21 cellular contexts compared by ENCODE assay signal in genomic region chr2:149877913-149878312, GRCh38.
DNase-seq lines count a peak whose midpoint lies in the region; ATAC-seq and TF ChIP-seq lines count a peak whose summit lies in the region.
"Had no signal": no experiment of that assay in that cellular context is flagged by ENCODE, and none has a peak within 500 bp of the region (broad histone marks: within the 10 kb centered on the region; RNA-seq: fewer than 3 reads in every experiment).

No MANE protein-coding gene starts in this region.

- no peaks in the 10 kb centered on the region for H3K36me3 Mint-ChIP-seq in activated naive CD4-positive, alpha-beta T cell treated with anti-CD3 and anti-CD28 coated beads, Interleukin-2, amount 50 U/mL, for 72 hours
- H3K36me3 Mint-ChIP-seq: CD8-positive, alpha-beta T cell had no signal

- H3K9me3 Mint-ChIP-seq in activated naive CD4-positive, alpha-beta T cell treated with anti-CD3 and anti-CD28 coated beads, Interleukin-2, amount 50 U/mL, for 72 hours = peaks cover 0 to 7% of the 10 kb centered on the region in 2 donors

- no peaks in the 10 kb centered on the region for H3K79me2 ChIP-seq in mammary epithelial cell (ENCODE audit: insufficient read depth, low read length)

- POLR2A ChIA-PET in IMR-90 (lab: Charles Lee; ENCODE audit: unreplicated experiment) = no interaction called here

- H3K4me1 ChIP-seq in IMR-90 (ENCODE audit: control insufficient read depth, insufficient read depth, low read length) (no peaks in the 10 kb centered on the region; the same call in 1 of the 2 replicates), mammary epithelial cell (ENCODE audit: insufficient read depth, low read length) (peaks cover 7% of the 10 kb centered on the region)
- H3K4me1 ChIP-seq: breast epithelium, tibial nerve had no signal

- peak overlapping the region; percentile 58 for H3K14ac ChIP-seq in IMR-90 (replicated peaks; ENCODE audit: low read depth, low read length)

- ATAC-seq in IMR-90 (ENCODE audit: low read depth) (no peak), GM21576 (IDR thresholded peaks at IDR 0.05; ENCODE audit: unreplicated experiment) (no peak), GM18909 (IDR thresholded peaks at IDR 0.05; ENCODE audit: poor library complexity, unreplicated experiment) (no peak)
- no peak for ATAC-seq in activated naive CD4-positive, alpha-beta T cell treated with anti-CD3 and anti-CD28 coated beads, Interleukin-2, amount 50 U/mL, for 72 hours
- ATAC-seq: CD8-positive, alpha-beta T cell had no signal

- no peak overlapping the region for H4K91ac ChIP-seq in IMR-90 (ENCODE audit: insufficient read depth, low read depth, low read length)

- 0 out of 3 replicates have a peak overlapping the region, but pooled peaks have one; percentile 6 for H2BK15ac ChIP-seq in IMR-90 (ENCODE audit: low read depth, low read length)

- H3K4ac ChIP-seq in IMR-90 (ENCODE audit: low read depth, low read length) = no peak overlapping the region

- H2BK5ac ChIP-seq in IMR-90 (ENCODE audit: low read depth, low read length, poor library complexity, severe bottlenecking) = no peak overlapping the region

- no peak for TF ChIP-seq POLR2A in IMR-90 (IDR thresholded peaks at IDR 0.05; ENCODE audit: low read depth, low read length)

- no peak overlapping the region for H2AK5ac ChIP-seq in IMR-90 (ENCODE audit: low read depth, low read length)

- H2AFZ ChIP-seq in IMR-90 (replicated peaks; ENCODE audit: low read length, poor library complexity) (peak overlapping the region; percentile 43), mammary epithelial cell (ENCODE audit: low read depth, low read length) (peak overlapping the region; percentile 23)

- H3K9me3 ChIP-seq in IMR-90 (ENCODE audit: control insufficient read depth, insufficient read depth, low read length) = no peaks in the 10 kb centered on the region
- no peaks in the 10 kb centered on the region for H3K9me3 ChIP-seq in mammary epithelial cell (replicated peaks; ENCODE audit: insufficient read depth, low read length)
- H3K9me3 ChIP-seq: breast epithelium, tibial nerve had no signal

- no peaks in the 10 kb centered on the region for H3K79me1 ChIP-seq in IMR-90 (ENCODE audit: low read depth in 1 of 2, low read length in 2 of 2)

- H4K20me1 ChIP-seq in IMR-90 (ENCODE audit: insufficient read depth, low read length) = no peaks in the 10 kb centered on the region
- no peaks in the 10 kb centered on the region for H4K20me1 ChIP-seq in mammary epithelial cell (ENCODE audit: insufficient read depth, low read length)

- H2BK120ac ChIP-seq in IMR-90 (ENCODE audit: low read depth, low read length) = no peak overlapping the region; the same call in 1 of the 2 replicates

- H3K27ac ChIP-seq in IMR-90 (ENCODE audit: insufficient read depth, low read length) (no peak overlapping the region), mammary epithelial cell (ENCODE audit: insufficient read depth, low read depth, low read length) (no peak overlapping the region)
- H3K27ac ChIP-seq: skin epidermis, tibial nerve had no signal

- no peaks in the 10 kb centered on the region for H3K27me3 ChIP-seq in IMR-90 (ENCODE audit: control insufficient read depth, insufficient read depth, low read length)
- H3K27me3 ChIP-seq in mammary epithelial cell (ENCODE audit: insufficient read depth, low read length) = no peaks in the 10 kb centered on the region
- H3K27me3 ChIP-seq: breast epithelium, tibial nerve had no signal

- H2AK9ac ChIP-seq in IMR-90 (replicated peaks; ENCODE audit: low read depth, low read length, poor library complexity) = no peak overlapping the region

- H3K56ac ChIP-seq in IMR-90 (ENCODE audit: extremely low read depth, insufficient read depth, low read length) = no peak overlapping the region

- peak overlapping the region; percentile 9; the same call in 1 of the 2 replicates for H3K18ac ChIP-seq in IMR-90 (ENCODE audit: low read depth, low read length)

- DNase-seq in A172 (ENCODE audit: low spot score) (peak; percentile 28), IMR-90 (peak; percentile 41), mammary epithelial cell (peak; percentile 72), kidney glomerular epithelial cell (lab: John Stamatoyannopoulos, UW) (peak; percentile 51), SK-N-DZ (ENCODE audit: low spot score) (no peak)
- DNase-seq in activated naive CD4-positive, alpha-beta T cell treated with anti-CD3 and anti-CD28 coated beads, Interleukin-2, amount 50 U/mL, for 72 hours (ENCODE audit: low spot score in 2 of 2) = no peak
- DNase-seq: ACHN; activated CD4-positive, alpha-beta T cell treated with anti-CD3 and anti-CD28 coated beads for 4 hours; activated naive CD4-positive, alpha-beta T cell treated with anti-CD3 and anti-CD28 coated beads for 36 hours; CD8-positive, alpha-beta T cell; GDM1; H7; NCI-H2171; nucleus accumbens; SIG-M5 had no signal

- BruUV-seq in IMR-90 (replicated peaks; lab: Mats Ljungman, UMichigan) (no TSS peak), mammary epithelial cell (replicated peaks; lab: Mats Ljungman, UMichigan) (no TSS peak)

- no peak overlapping the region for H4K8ac ChIP-seq in IMR-90 (ENCODE audit: low read depth in 2 of 2, low read length in 2 of 2)

- CTCF ChIA-PET in IMR-90 (lab: Yijun Ruan, JAX) = no interaction called here
- CTCF ChIA-PET in mammary epithelial cell (lab: Charles Lee; ENCODE audit: low non-redundant PET) = no interaction called here

- dilution Hi-C loops in IMR-90 (cut with HindIII; ENCODE audit: low sequenced_read_pairs, unreplicated experiment) (no loop called here), mammary epithelial cell (cut with HindIII; ENCODE audit: low sequenced_read_pairs) (no loop called here)

- no peak overlapping the region for H4K5ac ChIP-seq in IMR-90 (ENCODE audit: low read depth, low read length)

- H3K9ac ChIP-seq in IMR-90 (ENCODE audit: low read depth, low read length) (no peak overlapping the region), mammary epithelial cell (ENCODE audit: insufficient read depth, low read length) (no peak overlapping the region)

- no peak overlapping the region for H2BK20ac ChIP-seq in IMR-90 (ENCODE audit: low read depth, low read length)

- no peaks in the 10 kb centered on the region for H3K9me1 ChIP-seq in IMR-90 (ENCODE audit: insufficient read depth, low read length)

- no peak overlapping the region for H3K4me2 ChIP-seq in IMR-90 (ENCODE audit: low read depth, low read length)
- peak overlapping the region; percentile 32 for H3K4me2 ChIP-seq in mammary epithelial cell (ENCODE audit: insufficient read depth, low read depth, low read length)

- intact Hi-C loops in IMR-90 (cut with micrococcal nuclease) (loop anchor here (5.0 kb wide), 1 partner anchor 44 kb away; no protein-coding TSS in a partner anchor), mammary epithelial cell (cut with micrococcal nuclease) (no loop called here)

- no peak for TF ChIP-seq RAD21 in IMR-90 (IDR thresholded peaks at IDR 0.05; ENCODE audit: low read length)

- in situ Hi-C loops in IMR-90 (cut with MboI; ENCODE audit: low sequenced_read_pairs) = no loop called here
- in situ Hi-C loops in mammary epithelial cell (cut with MboI; ENCODE audit: low sequenced_read_pairs in 2 of 2) = no loop called here

- no peak for TF ChIP-seq CTCF in IMR-90 (conservative IDR thresholded peaks at IDR 0.05; ENCODE audit: low read depth, low read length)
- TF ChIP-seq CTCF in mammary epithelial cell (conservative IDR thresholded peaks at IDR 0.05 in 1 of 2, IDR thresholded peaks at IDR 0.05 in 1 of 2; ENCODE audit: extremely low read depth in 1 of 2, insufficient read depth in 1 of 2, low read depth in 1 of 2, low read length in 2 of 2) = no peak

- H3K36me3 ChIP-seq in IMR-90 (ENCODE audit: control insufficient read depth, insufficient read depth, low read length) (no peaks in the 10 kb centered on the region), mammary epithelial cell (ENCODE audit: insufficient read depth, low read length) (no peaks in the 10 kb centered on the region)
- H3K36me3 ChIP-seq: breast epithelium, tibial nerve had no signal

- H3K4me3 ChIP-seq in IMR-90 (ENCODE audit: insufficient read depth, low read depth, low read length) (no peak overlapping the region), mammary epithelial cell (replicated peaks in 1 of 3; ENCODE audit: insufficient read depth in 1 of 3, low read depth in 2 of 3, low read length in 3 of 3) (no peak overlapping the region)
- H3K4me3 ChIP-seq: breast epithelium, skin epidermis, tibial nerve had no signal

- H3K27ac Mint-ChIP-seq in activated naive CD4-positive, alpha-beta T cell treated with anti-CD3 and anti-CD28 coated beads, Interleukin-2, amount 50 U/mL, for 72 hours = no peak overlapping the region
- H3K27ac Mint-ChIP-seq: activated naive CD4-positive, alpha-beta T cell treated with anti-CD3 and anti-CD28 coated beads for 36 hours; CD8-positive, alpha-beta T cell; mesothelial cell of epicardium had no signal

- no peak overlapping the region for H3K23ac ChIP-seq in IMR-90 (ENCODE audit: low read depth, low read length)

- no CpG with 5 or more reads among the region's 1 CpG for WGBS in IMR-90 (ENCODE audit: extremely low coverage in 2 of 2, insufficient read length in 1 of 2), 2 experiments
- WGBS in mammary epithelial cell (ENCODE audit: low coverage, missing lambda C conversion rate) = 0% methylated on average over 1 of the region's 1 CpG

TF ChIP-seq in IMR-90, 13 proteins besides CTCF, POLR2A, EP300 and RAD21 (continues in another document):
- TF ChIP-seq SMC3 (IDR thresholded peaks at IDR 0.05; ENCODE audit: low read depth, low read length) (no peak), MAFK (IDR thresholded peaks at IDR 0.05; ENCODE audit: low read depth, low read length) (no peak), RFX5 (IDR thresholded peaks at IDR 0.05; ENCODE audit: low read depth, low read length) (no peak), MXI1 (IDR thresholded peaks at IDR 0.05; ENCODE audit: borderline replicate concordance, low read depth, low read length) (no peak)
- TF ChIP-seq, protein P1, sequence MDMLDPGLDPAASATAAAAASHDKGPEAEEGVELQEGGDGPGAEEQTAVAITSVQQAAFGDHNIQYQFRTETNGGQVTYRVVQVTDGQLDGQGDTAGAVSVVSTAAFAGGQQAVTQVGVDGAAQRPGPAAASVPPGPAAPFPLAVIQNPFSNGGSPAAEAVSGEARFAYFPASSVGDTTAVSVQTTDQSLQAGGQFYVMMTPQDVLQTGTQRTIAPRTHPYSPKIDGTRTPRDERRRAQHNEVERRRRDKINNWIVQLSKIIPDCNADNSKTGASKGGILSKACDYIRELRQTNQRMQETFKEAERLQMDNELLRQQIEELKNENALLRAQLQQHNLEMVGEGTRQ (IDR thresholded peaks at IDR 0.05; ENCODE audit: low read depth, low read length) = no peak
- TF ChIP-seq, protein P2, sequence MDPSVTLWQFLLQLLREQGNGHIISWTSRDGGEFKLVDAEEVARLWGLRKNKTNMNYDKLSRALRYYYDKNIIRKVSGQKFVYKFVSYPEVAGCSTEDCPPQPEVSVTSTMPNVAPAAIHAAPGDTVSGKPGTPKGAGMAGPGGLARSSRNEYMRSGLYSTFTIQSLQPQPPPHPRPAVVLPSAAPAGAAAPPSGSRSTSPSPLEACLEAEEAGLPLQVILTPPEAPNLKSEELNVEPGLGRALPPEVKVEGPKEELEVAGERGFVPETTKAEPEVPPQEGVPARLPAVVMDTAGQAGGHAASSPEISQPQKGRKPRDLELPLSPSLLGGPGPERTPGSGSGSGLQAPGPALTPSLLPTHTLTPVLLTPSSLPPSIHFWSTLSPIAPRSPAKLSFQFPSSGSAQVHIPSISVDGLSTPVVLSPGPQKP (IDR thresholded peaks at IDR 0.05; ENCODE audit: borderline replicate concordance, low read depth, low read length) = no peak

Comparison
In these comparisons a context has a peak if more than half of its experiments do, and no peak if none do; other contexts are left out.
1. DNase-seq: peak in A172 (single experiment), IMR-90 (single experiment), mammary epithelial cell (single experiment) and kidney glomerular epithelial cell (single experiment); none in SK-N-DZ (single experiment) and activated naive CD4-positive, alpha-beta T cell treated with anti-CD3 and anti-CD28 coated beads, Interleukin-2, amount 50 U/mL, for 72 hours (0 of 2).